ENCODE assay signal across 9 cellular contexts in genomic region chr17:57606111-57606875, GRCh38.
DNase-seq lines count a peak whose midpoint lies in the region; ATAC-seq and TF ChIP-seq lines count a peak whose summit lies in the region.
"Had no signal": no experiment of that assay in that cellular context is flagged by ENCODE, and none has a peak within 500 bp of the region (broad histone marks: within the 10 kb centered on the region; RNA-seq: fewer than 3 reads in every experiment).

No MANE protein-coding gene starts in this region.

- H3K9me2 ChIP-seq in neural cell (ENCODE audit: insufficient read depth, low read length), result no peaks in the 10 kb centered on the region

- no peak overlapping the region for H3K4me2 ChIP-seq in neural cell (ENCODE audit: low read length)

- CTCF ChIA-PET in CD8-positive, alpha-beta memory T cell (lab: Charles Lee), result interaction anchor here (1.3 to 10.8 kb wide), 4 partner anchors 9 to 134 kb away, joined by 4 to 79 read pairs (median 4); no protein-coding TSS in a partner anchor

- no peaks in the 10 kb centered on the region for H3K27me3 ChIP-seq in CD8-positive, alpha-beta memory T cell (ENCODE audit: insufficient read depth, low read length, poor library complexity, severe bottlenecking)
- H3K27me3 ChIP-seq in neural cell (ENCODE audit: insufficient read depth, low read depth, low read length), result no peaks in the 10 kb centered on the region
- H3K27me3 ChIP-seq: pancreas had no signal

- H3K9me3 Mint-ChIP-seq in CD8-positive, alpha-beta memory T cell, result no peaks in the 10 kb centered on the region
- H3K9me3 Mint-ChIP-seq in IgD-negative memory B cell, result no peaks in the 10 kb centered on the region
- no peaks in the 10 kb centered on the region for H3K9me3 Mint-ChIP-seq in activated naive CD8-positive, alpha-beta T cell treated with anti-CD3 and anti-CD28 coated beads, Interleukin-2, amount 10 ng/mL, durations not matched to agents 7 days and 5 days

- H3K27me3 Mint-ChIP-seq in CD8-positive, alpha-beta memory T cell, result no peaks in the 10 kb centered on the region
- no peaks in the 10 kb centered on the region for H3K27me3 Mint-ChIP-seq in IgD-negative memory B cell
- H3K27me3 Mint-ChIP-seq in activated naive CD8-positive, alpha-beta T cell treated with anti-CD3 and anti-CD28 coated beads, Interleukin-2, amount 10 ng/mL, durations not matched to agents 7 days and 5 days, result no peaks in the 10 kb centered on the region

- TF ChIP-seq CTCF in neural cell (IDR thresholded peaks at IDR 0.05; ENCODE audit: poor library complexity, severe bottlenecking), result no peak

- peaks cover 71% of the 10 kb centered on the region for H3K4me1 ChIP-seq in CD8-positive, alpha-beta memory T cell (ENCODE audit: insufficient read depth, low read length)

- no peak overlapping the region for H2AFZ ChIP-seq in neural cell (ENCODE audit: low read depth, low read length)

- H3K9ac ChIP-seq in neural cell (ENCODE audit: low read length), result peak overlapping the region; percentile 5

- H4K20me1 ChIP-seq in neural cell (ENCODE audit: insufficient read depth), result no peaks in the 10 kb centered on the region

- TF ChIP-seq EP300 in neural cell (conservative IDR thresholded peaks at IDR 0.05; ENCODE audit: poor library complexity, severe bottlenecking), result no peak

- POLR2A ChIA-PET in CD8-positive, alpha-beta memory T cell (lab: Charles Lee), result no interaction called here
- POLR2A ChIA-PET in activated naive CD8-positive, alpha-beta T cell treated with anti-CD3 and anti-CD28 coated beads, Interleukin-2, amount 10 ng/mL, durations not matched to agents 7 days and 5 days (lab: Charles Lee), result interaction anchor here (1.0 to 1.3 kb wide), 4 partner anchors 52 to 349 kb away, joined by 3 to 7 read pairs (median 4); no protein-coding TSS in a partner anchor

- H3K4me1 Mint-ChIP-seq in CD8-positive, alpha-beta memory T cell, result peaks cover 70 to 92% (median 77%) of the 10 kb centered on the region in 3 donors
- peaks cover 20 to 42% (median 28%) of the 10 kb centered on the region in 3 donors for H3K4me1 Mint-ChIP-seq in IgD-negative memory B cell
- H3K4me1 Mint-ChIP-seq in activated naive CD8-positive, alpha-beta T cell treated with anti-CD3 and anti-CD28 coated beads, Interleukin-2, amount 10 ng/mL, durations not matched to agents 7 days and 5 days, result peaks cover 69% of the 10 kb centered on the region

- H3K36me3 Mint-ChIP-seq in CD8-positive, alpha-beta memory T cell, result peaks cover 0 to 3% (median 0%) of the 10 kb centered on the region in 3 donors
- H3K36me3 Mint-ChIP-seq in IgD-negative memory B cell, result peaks cover 3% of the 10 kb centered on the region
- H3K36me3 Mint-ChIP-seq in activated naive CD8-positive, alpha-beta T cell treated with anti-CD3 and anti-CD28 coated beads, Interleukin-2, amount 10 ng/mL, durations not matched to agents 7 days and 5 days, result peaks cover 8% of the 10 kb centered on the region

- no peaks in the 10 kb centered on the region for H3F3A ChIP-seq in neural cell (ENCODE audit: insufficient read depth, low read length, poor library complexity, severe bottlenecking)

- DNase-seq in CD8-positive, alpha-beta memory T cell, result no peak
- DNase-seq in activated naive CD8-positive, alpha-beta T cell treated with anti-CD3 and anti-CD28 coated beads, Interleukin-2, amount 10 ng/mL, durations not matched to agents 7 days and 5 days, result no peak
- DNase-seq in Kasumi-1 (lab: John Stamatoyannopoulos, UW) (no peak), putamen (ENCODE audit: low spot score) (no peak), globus pallidus (ENCODE audit: low spot score) (no peak)

- peak overlapping the region in 6 of 7 donors; percentile 43 to 86 (median 75) for H3K4me3 Mint-ChIP-seq in CD8-positive, alpha-beta memory T cell
- peak overlapping the region in 1 of 4 donors; percentile 63 for H3K4me3 Mint-ChIP-seq in IgD-negative memory B cell
- H3K4me3 Mint-ChIP-seq in activated naive CD8-positive, alpha-beta T cell treated with anti-CD3 and anti-CD28 coated beads, Interleukin-2, amount 10 ng/mL, durations not matched to agents 7 days and 5 days, result peak overlapping the region; percentile 78

- peaks cover 4% of the 10 kb centered on the region for H3K79me2 ChIP-seq in neural cell (replicated peaks; ENCODE audit: insufficient read depth, low read length)

- H3K27ac ChIP-seq in CD8-positive, alpha-beta memory T cell (ENCODE audit: low read depth, low read length), result no peak overlapping the region
- no peak overlapping the region for H3K27ac ChIP-seq in neural cell (ENCODE audit: low read length)

- no peak for ATAC-seq in activated naive CD8-positive, alpha-beta T cell treated with anti-CD3 and anti-CD28 coated beads, Interleukin-2, amount 10 ng/mL, durations not matched to agents 7 days and 5 days (ENCODE audit: low read depth)
- no peak for ATAC-seq in GM21717 (IDR thresholded peaks at IDR 0.05; ENCODE audit: unreplicated experiment)

- H3K9me3 ChIP-seq in CD8-positive, alpha-beta memory T cell (ENCODE audit: low read length), result no peaks in the 10 kb centered on the region
- no peaks in the 10 kb centered on the region for H3K9me3 ChIP-seq in neural cell (ENCODE audit: low read length)
- H3K9me3 ChIP-seq: pancreas had no signal

- H3K36me3 ChIP-seq in CD8-positive, alpha-beta memory T cell (ENCODE audit: insufficient read depth, low read length), result no peaks in the 10 kb centered on the region
- no peaks in the 10 kb centered on the region for H3K36me3 ChIP-seq in neural cell (ENCODE audit: insufficient read depth, low read length)
- H3K36me3 ChIP-seq: pancreas had no signal

- peak overlapping the region; percentile 16 for H3K4me3 ChIP-seq in CD8-positive, alpha-beta memory T cell (ENCODE audit: low read length)
- H3K4me3 ChIP-seq in neural cell (ENCODE audit: low read length), result no peak overlapping the region
- H3K4me3 ChIP-seq: pancreas had no signal

- TF ChIP-seq RAD21 in neural cell (conservative IDR thresholded peaks at IDR 0.05), result no peak

- H3K27ac Mint-ChIP-seq in CD8-positive, alpha-beta memory T cell, result peak overlapping the region; percentile 88 to 100 (median 97)
- peak overlapping the region; percentile 21 to 67 (median 51) for H3K27ac Mint-ChIP-seq in IgD-negative memory B cell
- peak overlapping the region; percentile 98 for H3K27ac Mint-ChIP-seq in activated naive CD8-positive, alpha-beta T cell treated with anti-CD3 and anti-CD28 coated beads, Interleukin-2, amount 10 ng/mL, durations not matched to agents 7 days and 5 days

TF ChIP-seq in neural cell, 6 proteins besides CTCF, POLR2A, EP300 and RAD21:
- TF ChIP-seq EZH2 (IDR thresholded peaks at IDR 0.05; ENCODE audit: borderline replicate concordance, insufficient read depth, low read length, poor library complexity, severe bottlenecking) (no peak), POLR2AphosphoS5 (IDR thresholded peaks at IDR 0.05) (no peak), MXI1 (conservative IDR thresholded peaks at IDR 0.05; ENCODE audit: poor library complexity, severe bottlenecking) (no peak), SMC3 (conservative IDR thresholded peaks at IDR 0.05; ENCODE audit: poor library complexity) (no peak), REST (IDR thresholded peaks at IDR 0.05; ENCODE audit: borderline replicate concordance) (no peak), TAF1 (IDR thresholded peaks at IDR 0.05; ENCODE audit: low read depth) (no peak)
